Comparison of ENCODE assay signal across 8 cellular contexts in genomic region chr12:48681416-48681737, GRCh38. TPM values are rescaled to one million over a fixed set of nuclear protein-coding genes. Genes with fewer than 3 reads are reported as not detected.
DNase-seq lines count a peak whose midpoint lies in the region; ATAC-seq and TF ChIP-seq lines count a peak whose summit lies in the region.

No MANE protein-coding gene starts in this region.

- H3K9me3 ChIP-seq in BE2C: no peaks in the 10 kb centered on the region

- no peaks in the 10 kb centered on the region for H3K27me3 ChIP-seq in BE2C

- H3K27ac Mint-ChIP-seq in activated T-helper 17 cell treated with anti-CD3 and anti-CD28 coated beads, Interleukin-2, amount 50 U/mL, for 72 hours: peak overlapping the region; percentile 95

- no peak for ATAC-seq in activated T-helper 17 cell treated with anti-CD3 and anti-CD28 coated beads, Interleukin-2, amount 50 U/mL, for 72 hours (replicated peaks)
- no peak for ATAC-seq in GM21390 (IDR thresholded peaks at IDR 0.05; ENCODE audit: unreplicated experiment)

- no peaks in the 10 kb centered on the region for H3K9me3 Mint-ChIP-seq in activated T-helper 17 cell treated with anti-CD3 and anti-CD28 coated beads, Interleukin-2, amount 50 U/mL, for 72 hours

- peaks cover 59% of the 10 kb centered on the region for H3K36me3 Mint-ChIP-seq in activated T-helper 17 cell treated with anti-CD3 and anti-CD28 coated beads, Interleukin-2, amount 50 U/mL, for 72 hours (ENCODE audit: low read depth)

- H3K27me3 Mint-ChIP-seq in activated T-helper 17 cell treated with anti-CD3 and anti-CD28 coated beads, Interleukin-2, amount 50 U/mL, for 72 hours: no peaks in the 10 kb centered on the region

- TF ChIP-seq CTCF in BE2C (IDR thresholded peaks at IDR 0.05; ENCODE audit: low read depth, low read length): no peak

- no peaks in the 10 kb centered on the region for H3K4me1 ChIP-seq in BE2C

- peaks cover 25% of the 10 kb centered on the region for H3K4me1 Mint-ChIP-seq in activated T-helper 17 cell treated with anti-CD3 and anti-CD28 coated beads, Interleukin-2, amount 50 U/mL, for 72 hours

- DNase-seq in BE2C: no peak
- peak; percentile 15 for DNase-seq in HEK293T (ENCODE audit: extremely low spot score)
- DNase-seq in hepatic stellate cell (ENCODE audit: low spot score): peak; percentile 16
- no peak for DNase-seq in 8988T
- DNase-seq in islet precursor cell: no peak

- peak overlapping the region; percentile 95 for H3K4me3 Mint-ChIP-seq in activated T-helper 17 cell treated with anti-CD3 and anti-CD28 coated beads, Interleukin-2, amount 50 U/mL, for 72 hours

- POLR2A ChIA-PET in HEK293T (lab: Yijun Ruan, JAX): interaction anchor here (1.1 to 1.8 kb wide), 4 partner anchors 8 to 36 kb away, joined by 3 to 7 read pairs (median 6); partner anchors contain the start of gene CCNT1

- peak overlapping the region; percentile 83 for H3K4me3 ChIP-seq in BE2C (ENCODE audit: low read depth, low read length)
- peak overlapping the region; percentile 65 to 97 (median 89) for H3K4me3 ChIP-seq in skin epidermis

- H3K36me3 ChIP-seq in BE2C: peaks cover 39% of the 10 kb centered on the region

- CTCF ChIA-PET in HEK293T (lab: Yijun Ruan, JAX): no interaction called here

- peak overlapping the region; percentile 65 to 98 (median 93) for H3K27ac ChIP-seq in skin epidermis

TF ChIP-seq in HEK293T, 16 proteins besides CTCF, POLR2A, EP300 and RAD21:
- TF ChIP-seq SUZ12 (IDR thresholded peaks at IDR 0.05): no peak
- TF ChIP-seq FOXK2 (IDR thresholded peaks at IDR 0.05): no peak
- no peak for TF ChIP-seq BHLHE40 (IDR thresholded peaks at IDR 0.05; ENCODE audit: borderline replicate concordance)
- TF ChIP-seq CTBP1 (IDR thresholded peaks at IDR 0.05; ENCODE audit: borderline replicate concordance): no peak
- TF ChIP-seq PKNOX1 (IDR thresholded peaks at IDR 0.05): no peak
- no peak for TF ChIP-seq SP1 (IDR thresholded peaks at IDR 0.05)
- no peak for TF ChIP-seq ARNT (IDR thresholded peaks at IDR 0.05)
- no peak for TF ChIP-seq L3MBTL2 (conservative IDR thresholded peaks at IDR 0.05)
- no peak for TF ChIP-seq FOXA1 (IDR thresholded peaks at IDR 0.05)
- no peak for TF ChIP-seq HDGF (IDR thresholded peaks at IDR 0.05; ENCODE audit: borderline replicate concordance)

RNA-seq across cellular contexts. Expression of gene KANSL2, which starts 0.7 kb away (rescaled TPM):
- polyA plus RNA-seq in BE2C (2012; ENCODE audit: insufficient read depth, insufficient read length, low read depth): 48.7 TPM
- total RNA-seq in activated T-helper 17 cell treated with anti-CD3 and anti-CD28 coated beads, Interleukin-2, amount 50 U/mL, for 72 hours: 10 to 100 TPM; 46.7 to 54.3 TPM

RNA-seq across cellular contexts. Expression of gene CCNT1, which starts 35.1 kb away (rescaled TPM):
- polyA plus RNA-seq in BE2C (2012; ENCODE audit: insufficient read depth, insufficient read length, low read depth): 24.4 TPM
- 10 to 100 TPM; 64.6 to 64.7 TPM for total RNA-seq in activated T-helper 17 cell treated with anti-CD3 and anti-CD28 coated beads, Interleukin-2, amount 50 U/mL, for 72 hours

Comparison
In these comparisons a context has a peak if more than half of its experiments do, and no peak if none do; other contexts are left out.
1. DNase-seq: peak in HEK293T (single experiment) and hepatic stellate cell (single experiment); none in BE2C (single experiment), 8988T (single experiment) and islet precursor cell (single experiment).